Comparison of ENCODE assay signal across 14 cellular contexts in genomic region chr20:17155401-17155800, GRCh38.
A peak's percentile ranks its signal among the peaks of the same experiment; 100 is the strongest.
DNase-seq lines count a peak whose midpoint lies in the region; ATAC-seq and TF ChIP-seq lines count a peak whose summit lies in the region.
"Had no signal": no experiment of that assay in that cellular context is flagged by ENCODE, and none has a peak within 500 bp of the region (broad histone marks: within the 10 kb centered on the region; RNA-seq: fewer than 3 reads in every experiment).

No MANE protein-coding gene starts in this region.

- no peak for TF ChIP-seq EP300 in esophagus muscularis mucosa (IDR thresholded peaks at IDR 0.05)

- no peaks in the 10 kb centered on the region for H3K27me3 ChIP-seq in esophagus muscularis mucosa

- H3K4me3 ChIP-seq in esophagus muscularis mucosa = no peak overlapping the region

- H3K4me1 ChIP-seq in esophagus muscularis mucosa = no peaks in the 10 kb centered on the region

- no peaks in the 10 kb centered on the region for H3K36me3 ChIP-seq in esophagus muscularis mucosa

- intact Hi-C loops in esophagus muscularis mucosa (cut with DNase I) = no loop called here

- no peak overlapping the region for H3K27ac ChIP-seq in esophagus muscularis mucosa (replicated peaks in 1 of 4)
- H3K27ac ChIP-seq: HL-60 had no signal

- 62% methylated on average over 6 of the region's 6 CpGs for WGBS in esophagus muscularis mucosa

- DNase-seq in DMS53 (lab: John Stamatoyannopoulos, UW) = peak; percentile 96
- peak; percentile 62 for DNase-seq in DMS79 (lab: John Stamatoyannopoulos, UW)
- DNase-seq in NCI-H345 (lab: John Stamatoyannopoulos, UW) = peak; percentile 77
- peak; percentile 82 for DNase-seq in esophagus muscularis mucosa (ENCODE audit: extremely low spot score)
- DNase-seq in NCI-H1436 treated with DMSO at 0.1 percent for 48 hours (lab: John Stamatoyannopoulos, UW) = no peak
- DNase-seq in NCI-H1436 (lab: John Stamatoyannopoulos, UW) = no peak
- DNase-seq: C1 segment of cervical spinal cord; Calu3; CD4-positive, alpha-beta T cell; DMS 273 treated with DMSO at 0.1 percent for 48 hours; GF-D8 had no signal

- no peak for TF ChIP-seq CTCF in esophagus muscularis mucosa (IDR thresholded peaks at IDR 0.05)

- H3K9me3 ChIP-seq in esophagus muscularis mucosa = no peaks in the 10 kb centered on the region

- no peak for TF ChIP-seq POLR2A in esophagus muscularis mucosa (IDR thresholded peaks at IDR 0.05; ENCODE audit: low read depth)

- ATAC-seq in GM19452 (IDR thresholded peaks at IDR 0.05; ENCODE audit: unreplicated experiment) = no peak
- ATAC-seq: HCT116 had no signal

Comparison
In these comparisons a context has a peak if more than half of its experiments do, and no peak if none do; other contexts are left out.
1. DNase-seq: peak in DMS53 (single experiment), DMS79 (single experiment), NCI-H345 (single experiment) and esophagus muscularis mucosa (single experiment); none in NCI-H1436 treated with DMSO at 0.1 percent for 48 hours (single experiment) and NCI-H1436 (single experiment).